Comparison of ENCODE assay signal across 13 cellular contexts in genomic region chr15:50880221-50880620, GRCh38. TPM values are rescaled to one million over a fixed set of nuclear protein-coding genes. Genes with fewer than 3 reads are reported as not detected.
DNase-seq lines count a peak whose midpoint lies in the region; ATAC-seq and TF ChIP-seq lines count a peak whose summit lies in the region.
"Had no signal": no experiment of that assay in that cellular context is flagged by ENCODE, and none has a peak within 500 bp of the region (broad histone marks: within the 10 kb centered on the region; RNA-seq: fewer than 3 reads in every experiment).

No MANE protein-coding gene starts in this region.

- H3K27ac Mint-ChIP-seq in T-helper 1 cell treated with Interleukin-12 subunit alpha and Interleukin-12 subunit beta and Interleukin-4 antibody, amounts not matched to agents 30 μg/mL and 1 μg/mL, for 36 hours, result peak overlapping the region; percentile 92
- peak overlapping the region; percentile 98 for H3K27ac Mint-ChIP-seq in MCF 10A (ENCODE audit: low read depth, unreplicated experiment)

- peaks cover 68% of the 10 kb centered on the region for H3K4me1 Mint-ChIP-seq in T-helper 1 cell treated with Interleukin-12 subunit alpha and Interleukin-12 subunit beta and Interleukin-4 antibody, amounts not matched to agents 30 μg/mL and 1 μg/mL, for 36 hours (ENCODE audit: low read depth)
- peaks cover 52% of the 10 kb centered on the region for H3K4me1 Mint-ChIP-seq in MCF 10A (ENCODE audit: insufficient read depth, unreplicated experiment)

- H3K4me2 ChIP-seq in OCI-LY7 (ENCODE audit: low read length) (peak overlapping the region; percentile 10; the same call in 1 of the 2 replicates), smooth muscle cell (peak overlapping the region; percentile 53)

- H3K4me1 ChIP-seq in OCI-LY7 (ENCODE audit: insufficient read depth, low read length, poor library complexity, severe bottlenecking) (peaks cover 43% of the 10 kb centered on the region), smooth muscle cell (ENCODE audit: low read depth) (peaks cover 10% of the 10 kb centered on the region)

- DNase-seq in T-helper 1 cell (no peak), OCI-LY7 (ENCODE audit: low spot score) (no peak), MCF 10A (ENCODE audit: unreplicated experiment) (peak; percentile 23), smooth muscle cell (lab: John Stamatoyannopoulos, UW; ENCODE audit: unreplicated experiment) (no peak), NCI-H446 (lab: John Stamatoyannopoulos, UW) (no peak)
- DNase-seq: 8988T; caudate nucleus; nucleus accumbens; stimulated activated CD4-positive, alpha-beta T cell treated with anti-CD3 and anti-CD28 coated beads, Interleukin-2, amount 100 ng/mL, for 48 hours; testis had no signal

- POLR2A ChIA-PET in OCI-LY7 (lab: Charles Lee), result interaction anchor here (0.6 to 1.4 kb wide), 8 partner anchors 18 to 530 kb away, joined by 3 to 7 read pairs (median 3); partner anchors contain the start of gene GABPB1
- POLR2A ChIA-PET in MCF 10A (lab: Yijun Ruan, JAX), result interaction anchor here (0.6 to 9.1 kb wide), 10 partner anchors 27 to 253 kb away, joined by 3 to 97 read pairs (median 4); partner anchors contain the start of genes AP4E1, SPPL2A and TRPM7

- peaks cover 2% of the 10 kb centered on the region for H3K36me3 Mint-ChIP-seq in T-helper 1 cell treated with Interleukin-12 subunit alpha and Interleukin-12 subunit beta and Interleukin-4 antibody, amounts not matched to agents 30 μg/mL and 1 μg/mL, for 36 hours (ENCODE audit: low read depth)
- H3K36me3 Mint-ChIP-seq in MCF 10A (ENCODE audit: insufficient read depth, unreplicated experiment), result peaks cover under 1% of the 10 kb centered on the region

- BruUV-seq in OCI-LY7 (replicated peaks; lab: Mats Ljungman, UMichigan) (no TSS peak), MCF 10A (replicated peaks; lab: Mats Ljungman, UMichigan) (TSS peak; percentile 74)

- H2AFZ ChIP-seq in OCI-LY7 (ENCODE audit: low read length) (peak overlapping the region; percentile 83), smooth muscle cell (ENCODE audit: low read depth) (peak overlapping the region; percentile 93)

- CTCF ChIA-PET in OCI-LY7 (lab: Charles Lee; ENCODE audit: unreplicated experiment) (no interaction called here), MCF 10A (lab: Yijun Ruan, JAX) (interaction anchor here (0.8 to 1.8 kb wide), 2 partner anchors 173 to 194 kb away, joined by 3 to 5 read pairs; partner anchors contain the start of gene TRPM7)

- peak overlapping the region; percentile 61 for H3K4me3 Mint-ChIP-seq in T-helper 1 cell treated with Interleukin-12 subunit alpha and Interleukin-12 subunit beta and Interleukin-4 antibody, amounts not matched to agents 30 μg/mL and 1 μg/mL, for 36 hours
- no peak overlapping the region for H3K4me3 Mint-ChIP-seq in MCF 10A (ENCODE audit: unreplicated experiment)

- peak overlapping the region; percentile 65 for H3K9ac ChIP-seq in smooth muscle cell (ENCODE audit: low read depth)

- H3K9me2 ChIP-seq in OCI-LY7 (ENCODE audit: insufficient read depth, low read length), result no peaks in the 10 kb centered on the region

- H3K27me3 Mint-ChIP-seq in T-helper 1 cell treated with Interleukin-12 subunit alpha and Interleukin-12 subunit beta and Interleukin-4 antibody, amounts not matched to agents 30 μg/mL and 1 μg/mL, for 36 hours (ENCODE audit: low read depth), result no peaks in the 10 kb centered on the region
- no peaks in the 10 kb centered on the region for H3K27me3 Mint-ChIP-seq in MCF 10A (ENCODE audit: insufficient read depth, unreplicated experiment)

- H3K9me3 ChIP-seq in OCI-LY7 (ENCODE audit: low read length) (no peaks in the 10 kb centered on the region), smooth muscle cell (replicated peaks; ENCODE audit: low read depth) (no peaks in the 10 kb centered on the region)
- H3K9me3 ChIP-seq: testis had no signal

- H3K36me3 ChIP-seq in OCI-LY7 (ENCODE audit: insufficient read depth, low read length) (no peaks in the 10 kb centered on the region), smooth muscle cell (ENCODE audit: low read depth) (no peaks in the 10 kb centered on the region)

- no peak for TF ChIP-seq CTCF in OCI-LY7 (conservative IDR thresholded peaks at IDR 0.05; ENCODE audit: low read length)
- no peak for TF ChIP-seq CTCF in MCF 10A (IDR thresholded peaks at IDR 0.05; ENCODE audit: unreplicated experiment)
- no peak for TF ChIP-seq CTCF in smooth muscle cell (IDR thresholded peaks at IDR 0.05; ENCODE audit: borderline replicate concordance, insufficient read depth, poor library complexity, severe bottlenecking)

- ATAC-seq in GM21717 (IDR thresholded peaks at IDR 0.05; ENCODE audit: unreplicated experiment) (no peak), HG02870 (IDR thresholded peaks at IDR 0.05; ENCODE audit: unreplicated experiment) (no peak)

- H3K9me3 Mint-ChIP-seq in T-helper 1 cell treated with Interleukin-12 subunit alpha and Interleukin-12 subunit beta and Interleukin-4 antibody, amounts not matched to agents 30 μg/mL and 1 μg/mL, for 36 hours, result no peaks in the 10 kb centered on the region
- H3K9me3 Mint-ChIP-seq in MCF 10A (ENCODE audit: unreplicated experiment), result no peaks in the 10 kb centered on the region

- no peaks in the 10 kb centered on the region for H3K27me3 ChIP-seq in smooth muscle cell (ENCODE audit: low read depth)
- H3K27me3 ChIP-seq: testis had no signal

- H3K27ac ChIP-seq in OCI-LY7 (ENCODE audit: low read depth, low read length, poor library complexity, severe bottlenecking) (peak overlapping the region; percentile 37), smooth muscle cell (ENCODE audit: low read depth) (peak overlapping the region; percentile 95)
- H3K27ac ChIP-seq: testis had no signal

- peaks cover 12% of the 10 kb centered on the region for H3F3A ChIP-seq in smooth muscle cell (ENCODE audit: low read depth)

- no peaks in the 10 kb centered on the region for H4K20me1 ChIP-seq in OCI-LY7 (ENCODE audit: insufficient read depth, low read length)
- no peaks in the 10 kb centered on the region for H4K20me1 ChIP-seq in smooth muscle cell (ENCODE audit: low read depth)

- no peaks in the 10 kb centered on the region for H3K79me2 ChIP-seq in OCI-LY7 (ENCODE audit: insufficient read depth, low read depth, low read length)
- H3K79me2 ChIP-seq in smooth muscle cell (ENCODE audit: low read depth), result no peaks in the 10 kb centered on the region

- no peak overlapping the region for H3K4me3 ChIP-seq in OCI-LY7 (ENCODE audit: low read depth, low read length, poor library complexity, severe bottlenecking)
- no peak overlapping the region for H3K4me3 ChIP-seq in smooth muscle cell
- H3K4me3 ChIP-seq: testis had no signal

- WGBS in smooth muscle cell (ENCODE audit: low lambda C conversion rate), result 86% methylated on average over 3 of the region's 3 CpGs

- intact Hi-C loops in OCI-LY7 (cut with micrococcal nuclease; ENCODE audit: unreplicated experiment) (no loop called here), MCF 10A (cut with micrococcal nuclease) (no loop called here)

RNA-seq across cellular contexts. Expression of gene AP4E1, which starts 28.3 kb away (rescaled TPM):
- 5.4 and 7.6 TPM in 2 replicates for total RNA-seq in OCI-LY7 (2014; rRNA removed; shearing (Covaris generic))
- total RNA-seq in OCI-LY7 (2022) (14.8 and 16.4 TPM in 2 replicates), MCF 10A (2022) (25.5 and 28.2 TPM in 2 replicates), smooth muscle cell (8.2 and 13.4 TPM in 2 replicates)
- polyA plus RNA-seq in smooth muscle cell, result 2.3 and 3.5 TPM in 2 replicates
